10 cellular contexts compared by ENCODE assay signal in genomic region chr17:8939496-8940334, GRCh38. TPM values are rescaled to one million over a fixed set of nuclear protein-coding genes. Genes with fewer than 3 reads are reported as not detected.
DNase-seq lines count a peak whose midpoint lies in the region; ATAC-seq, FAIRE-seq and TF ChIP-seq lines count a peak whose summit lies in the region.
"Had no signal": no experiment of that assay in that cellular context is flagged by ENCODE, and none has a peak within 500 bp of the region (broad histone marks: within the 10 kb centered on the region; RNA-seq: fewer than 3 reads in every experiment).

No MANE protein-coding gene starts in this region.

- H3K23ac ChIP-seq in mesendoderm (ENCODE audit: low read length), result no peak overlapping the region

- no peaks in the 10 kb centered on the region for H3K4me1 ChIP-seq in HEK293 (ENCODE audit: control insufficient read depth, insufficient read depth, low read length)
- no peaks in the 10 kb centered on the region for H3K4me1 ChIP-seq in mesendoderm (ENCODE audit: control insufficient read depth, low read depth, low read length)

- H4K8ac ChIP-seq in mesendoderm (ENCODE audit: low read depth, low read length), result no peak overlapping the region

- no peaks in the 10 kb centered on the region for H3K27me3 ChIP-seq in mesendoderm (ENCODE audit: insufficient read depth, low read length, poor library complexity)

- WGBS in mesendoderm (ENCODE audit: extremely low coverage, insufficient coverage, low lambda C conversion rate), result no CpG with 5 or more reads among the region's 12 CpGs

- no peak overlapping the region for H4K5ac ChIP-seq in mesendoderm (ENCODE audit: low read length)

- H3K27me3 Mint-ChIP-seq in activated CD4-positive, alpha-beta memory T cell treated with anti-CD3 and anti-CD28 coated beads for 36 hours, result no peaks in the 10 kb centered on the region
- H3K27me3 Mint-ChIP-seq in natural killer cell treated with Interleukin-12 subunit alpha and Interleukin-12 subunit beta and Interleukin-15 and Interleukin-18, amount 100 ng/mL, for 72 hours, result no peaks in the 10 kb centered on the region

- H3K27ac ChIP-seq in HEK293 (ENCODE audit: extremely low read depth, low read depth, low read length) (no peak overlapping the region), mesendoderm (ENCODE audit: low read depth, low read length) (no peak overlapping the region)

- no peaks in the 10 kb centered on the region for H3K79me1 ChIP-seq in mesendoderm (ENCODE audit: low read length)

- H3K27ac Mint-ChIP-seq in activated CD4-positive, alpha-beta memory T cell treated with anti-CD3 and anti-CD28 coated beads for 36 hours, result peak overlapping the region; percentile 87
- peak overlapping the region; percentile 99 for H3K27ac Mint-ChIP-seq in natural killer cell treated with Interleukin-12 subunit alpha and Interleukin-12 subunit beta and Interleukin-15 and Interleukin-18, amount 100 ng/mL, for 72 hours

- ATAC-seq in natural killer cell treated with Interleukin-12 subunit alpha and Interleukin-12 subunit beta and Interleukin-15 and Interleukin-18, amount 100 ng/mL, for 72 hours, result peak; percentile 21 to 42

- H3K9me3 Mint-ChIP-seq in activated CD4-positive, alpha-beta memory T cell treated with anti-CD3 and anti-CD28 coated beads for 36 hours, result peaks cover 3% of the 10 kb centered on the region
- peaks cover 6% of the 10 kb centered on the region for H3K9me3 Mint-ChIP-seq in natural killer cell treated with Interleukin-12 subunit alpha and Interleukin-12 subunit beta and Interleukin-15 and Interleukin-18, amount 100 ng/mL, for 72 hours

- POLR2A ChIA-PET in HEK293 (lab: Yijun Ruan, JAX), result no interaction called here
- POLR2A ChIA-PET in activated CD4-positive, alpha-beta memory T cell treated with anti-CD3 and anti-CD28 coated beads for 36 hours (lab: Charles Lee), result interaction anchor here (0.7 to 3.0 kb wide), 6 partner anchors 9 to 22 kb away, joined by 3 to 13 read pairs (median 8); no protein-coding TSS in a partner anchor

- no peaks in the 10 kb centered on the region for H3K9me3 ChIP-seq in HEK293 (ENCODE audit: control insufficient read depth, insufficient read depth, low read depth, low read length)

- H3K4me3 ChIP-seq in HEK293 (ENCODE audit: low read depth, low read length) (no peak overlapping the region), mesendoderm (ENCODE audit: low read length) (no peak overlapping the region)

- peak overlapping the region; percentile 40 for H3K4me3 Mint-ChIP-seq in activated CD4-positive, alpha-beta memory T cell treated with anti-CD3 and anti-CD28 coated beads for 36 hours
- peak overlapping the region; percentile 92 for H3K4me3 Mint-ChIP-seq in natural killer cell treated with Interleukin-12 subunit alpha and Interleukin-12 subunit beta and Interleukin-15 and Interleukin-18, amount 100 ng/mL, for 72 hours

- no peak overlapping the region for H3K9ac ChIP-seq in mesendoderm (ENCODE audit: low read length)

- no peak overlapping the region for H3K18ac ChIP-seq in mesendoderm (ENCODE audit: low read length)

- TF ChIP-seq CTCF in HEK293 (tag by site-specific recombination; IDR thresholded peaks at IDR 0.05), result no peak

- no peak overlapping the region for H2BK15ac ChIP-seq in mesendoderm (replicated peaks; ENCODE audit: low read depth)

- no peak overlapping the region for H2BK5ac ChIP-seq in mesendoderm (ENCODE audit: low read length)

- H3K36me3 ChIP-seq in HEK293 (ENCODE audit: control insufficient read depth in 2 of 2, insufficient read depth in 1 of 2, low read length in 2 of 2) (no peaks in the 10 kb centered on the region), mesendoderm (ENCODE audit: control insufficient read depth, insufficient read depth, low read length) (no peaks in the 10 kb centered on the region)

- no peak overlapping the region for H2AK5ac ChIP-seq in mesendoderm (ENCODE audit: low read length)

- H3K36me3 Mint-ChIP-seq in activated CD4-positive, alpha-beta memory T cell treated with anti-CD3 and anti-CD28 coated beads for 36 hours, result peaks cover 17% of the 10 kb centered on the region
- peaks cover 33% of the 10 kb centered on the region for H3K36me3 Mint-ChIP-seq in natural killer cell treated with Interleukin-12 subunit alpha and Interleukin-12 subunit beta and Interleukin-15 and Interleukin-18, amount 100 ng/mL, for 72 hours

- no peak overlapping the region for H3K4ac ChIP-seq in mesendoderm (ENCODE audit: low read depth, low read length)

- H3K4me1 Mint-ChIP-seq in activated CD4-positive, alpha-beta memory T cell treated with anti-CD3 and anti-CD28 coated beads for 36 hours (ENCODE audit: low read depth), result peaks cover 70% of the 10 kb centered on the region
- H3K4me1 Mint-ChIP-seq in natural killer cell treated with Interleukin-12 subunit alpha and Interleukin-12 subunit beta and Interleukin-15 and Interleukin-18, amount 100 ng/mL, for 72 hours (ENCODE audit: low read depth in 2 of 2), result peaks cover 82% of the 10 kb centered on the region in 2 donors

- H2BK120ac ChIP-seq in mesendoderm (ENCODE audit: low read depth, low read length), result no peak overlapping the region

- peak; percentile 81 for FAIRE-seq in GM18507 (lab: Jason Lieb, UNC)

- DNase-seq in GM18507 (ENCODE audit: extremely low spot score, insufficient read length, low read depth) (no peak), mesendoderm (no peak), cerebellum (ENCODE audit: low spot score) (no peak), AG20443 (ENCODE audit: low spot score) (no peak)
- peak; percentile 77 for DNase-seq in activated CD4-positive, alpha-beta memory T cell treated with anti-CD3 and anti-CD28 coated beads for 36 hours
- peak; percentile 75 for DNase-seq in natural killer cell treated with Interleukin-12 subunit alpha and Interleukin-12 subunit beta and Interleukin-15 and Interleukin-18, amount 100 ng/mL, for 72 hours (ENCODE audit: low spot score)
- DNase-seq: GDM1, KBM-7, NCI-H510A treated with DMSO at 0.1 percent for 48 hours had no signal

- intact Hi-C loops in activated CD4-positive, alpha-beta memory T cell treated with anti-CD3 and anti-CD28 coated beads for 36 hours (cut with micrococcal nuclease), result loop anchor here (1.0 to 5.0 kb wide), 3 partner anchors 17 to 82 kb away; no protein-coding TSS in a partner anchor

- CTCF ChIA-PET in HEK293 (lab: Yijun Ruan, JAX), result no interaction called here
- CTCF ChIA-PET in activated CD4-positive, alpha-beta memory T cell treated with anti-CD3 and anti-CD28 coated beads for 36 hours (lab: Charles Lee), result interaction anchor here (0.7 to 1.4 kb wide), 7 partner anchors 9 to 194 kb away, joined by 3 to 8 read pairs (median 4); partner anchors contain the start of gene PIK3R5

- no peak overlapping the region for H3K4me2 ChIP-seq in mesendoderm (ENCODE audit: low read length)

- no peak overlapping the region for H3K56ac ChIP-seq in mesendoderm (ENCODE audit: low read length)

- no peaks in the 10 kb centered on the region for H3K79me2 ChIP-seq in mesendoderm (ENCODE audit: control insufficient read depth, insufficient read depth, low read length)

TF ChIP-seq in HEK293, 187 proteins besides CTCF, POLR2A, EP300 and RAD21:
- TF ChIP-seq GLIS1 (tag by site-specific recombination; IDR thresholded peaks at IDR 0.05) (peak; percentile 59), ZIC2 (tag by site-specific recombination; IDR thresholded peaks at IDR 0.05) (peak; percentile 72), ZNF311 (tag by site-specific recombination; IDR thresholded peaks at IDR 0.05; ENCODE audit: borderline replicate concordance) (no peak), ZNF596 (tag by site-specific recombination; IDR thresholded peaks at IDR 0.05) (no peak), ZNF155 (tag by site-specific recombination; IDR thresholded peaks at IDR 0.05) (no peak)
TF ChIP-seq in HEK293: peak in this region for 2.

RNA-seq across cellular contexts. Expression of gene PIK3R5, which starts 25.8 kb away (rescaled TPM):
- 10 to 100 TPM; 20.7 to 22.4 TPM for total RNA-seq in activated CD4-positive, alpha-beta memory T cell treated with anti-CD3 and anti-CD28 coated beads for 36 hours
- 100 to 1,000 TPM; 112 to 119 TPM for total RNA-seq in natural killer cell treated with Interleukin-12 subunit alpha and Interleukin-12 subunit beta and Interleukin-15 and Interleukin-18, amount 100 ng/mL, for 72 hours
- polyA plus RNA-seq in mesendoderm (2013, experiment 1 of 2), result 2.2 TPM
- 1.7 TPM for polyA plus RNA-seq in mesendoderm (2013, experiment 2 of 2)
- total RNA-seq in cerebellum, result 1.2 TPM

Comparison
In these comparisons a context has a peak if more than half of its experiments do, and no peak if none do; other contexts are left out.
1. DNase-seq: peak in activated CD4-positive, alpha-beta memory T cell treated with anti-CD3 and anti-CD28 coated beads for 36 hours (single experiment) and natural killer cell treated with Interleukin-12 subunit alpha and Interleukin-12 subunit beta and Interleukin-15 and Interleukin-18, amount 100 ng/mL, for 72 hours (single experiment); none in GM18507 (single experiment), mesendoderm (single experiment), cerebellum (single experiment) and AG20443 (single experiment).